In genomic region chrX:1322393-1322792, GRCh38 we compare ENCODE assay signal across 16 cellular contexts. TPM values are rescaled to one million over a fixed set of nuclear protein-coding genes. Genes with fewer than 3 reads are reported as not detected.
DNase-seq lines count a peak whose midpoint lies in the region; ATAC-seq and TF ChIP-seq lines count a peak whose summit lies in the region.
"Had no signal": no experiment of that assay in that cellular context is flagged by ENCODE, and none has a peak within 500 bp of the region (broad histone marks: within the 10 kb centered on the region; RNA-seq: fewer than 3 reads in every experiment).

No MANE protein-coding gene starts in this region.

- intact Hi-C loops in upper lobe of right lung (cut with DNase I): no loop called here

- no peak overlapping the region for H3K4me3 ChIP-seq in upper lobe of right lung
- no peak overlapping the region for H3K4me3 ChIP-seq in brain microvascular endothelial cell (ENCODE audit: low read depth, low read length)
- H3K4me3 ChIP-seq: stomach had no signal

- no peaks in the 10 kb centered on the region for H3K9me3 Mint-ChIP-seq in activated naive CD4-positive, alpha-beta T cell treated with anti-CD3 and anti-CD28 coated beads, Interleukin-2, amount 50 U/mL, for 72 hours
- no peaks in the 10 kb centered on the region for H3K9me3 Mint-ChIP-seq in mesothelial cell of epicardium
- H3K9me3 Mint-ChIP-seq: nephron had no signal

- no peaks in the 10 kb centered on the region for H3K4me1 Mint-ChIP-seq in mesothelial cell of epicardium
- H3K4me1 Mint-ChIP-seq: nephron had no signal

- H3K36me3 Mint-ChIP-seq in activated naive CD4-positive, alpha-beta T cell treated with anti-CD3 and anti-CD28 coated beads, Interleukin-2, amount 50 U/mL, for 72 hours: no peaks in the 10 kb centered on the region
- H3K36me3 Mint-ChIP-seq in mesothelial cell of epicardium: no peaks in the 10 kb centered on the region

- H3K27me3 ChIP-seq in upper lobe of right lung: no peaks in the 10 kb centered on the region
- no peaks in the 10 kb centered on the region for H3K27me3 ChIP-seq in brain microvascular endothelial cell (replicated peaks)

- H3K36me3 ChIP-seq in upper lobe of right lung (no peaks in the 10 kb centered on the region), brain microvascular endothelial cell (replicated peaks) (no peaks in the 10 kb centered on the region)
- H3K36me3 ChIP-seq: stomach had no signal

- H3K27me3 Mint-ChIP-seq in mesothelial cell of epicardium (ENCODE audit: low read depth): peaks cover 2% of the 10 kb centered on the region

- TF ChIP-seq CTCF in upper lobe of right lung (IDR thresholded peaks at IDR 0.05): no peak
- TF ChIP-seq CTCF in brain microvascular endothelial cell (IDR thresholded peaks at IDR 0.05; ENCODE audit: low read depth, low read length, missing control alignments): no peak
- TF ChIP-seq CTCF in mesothelial cell of epicardium (IDR thresholded peaks at IDR 0.05; ENCODE audit: unreplicated experiment): no peak

- no peak overlapping the region for H3K27ac ChIP-seq in upper lobe of right lung
- H3K27ac ChIP-seq in brain microvascular endothelial cell: no peak overlapping the region
- H3K27ac ChIP-seq: stomach had no signal

- H3K9me3 ChIP-seq in upper lobe of right lung: no peaks in the 10 kb centered on the region
- H3K9me3 ChIP-seq: stomach had no signal

- peak; percentile 59 for DNase-seq in stimulated activated CD4-positive, alpha-beta T cell treated with anti-CD3 and anti-CD28 coated beads, Interleukin-15, amount 100 ng/mL, for 24 hours
- DNase-seq in stimulated activated CD4-positive, alpha-beta T cell treated with anti-CD3 and anti-CD28 coated beads, Interleukin-12 subunit alpha, Interleukin-12 subunit beta, amount 100 ng/mL, for 4 hours: no peak
- peak; percentile 64 for DNase-seq in RPMI7951 (ENCODE audit: low read depth)
- DNase-seq in activated naive CD4-positive, alpha-beta T cell treated with anti-CD3 and anti-CD28 coated beads, Interleukin-2, amount 50 U/mL, for 72 hours (ENCODE audit: low spot score in 2 of 2): peak in 1 of 2 donors; percentile 42
- DNase-seq in upper lobe of right lung: no peak
- DNase-seq in brain microvascular endothelial cell: no peak
- DNase-seq in NCI-H1694 (lab: John Stamatoyannopoulos, UW): no peak
- DNase-seq in mesothelial cell of epicardium (ENCODE audit: low spot score in 2 of 2, unreplicated experiment in 2 of 2): no peak
- DNase-seq: DMS 273 treated with DMSO at 0.1 percent for 48 hours, foreskin fibroblast, KG1, stomach had no signal

- peak; percentile 77 to 89 for ATAC-seq in activated naive CD4-positive, alpha-beta T cell treated with anti-CD3 and anti-CD28 coated beads, Interleukin-2, amount 50 U/mL, for 72 hours
- peak; percentile 16 for ATAC-seq in upper lobe of right lung
- ATAC-seq: Panc1 had no signal

- no peaks in the 10 kb centered on the region for H3K4me1 ChIP-seq in upper lobe of right lung
- H3K4me1 ChIP-seq: stomach had no signal

- H3K27ac Mint-ChIP-seq in activated naive CD4-positive, alpha-beta T cell treated with anti-CD3 and anti-CD28 coated beads, Interleukin-2, amount 50 U/mL, for 72 hours: peak overlapping the region; percentile 48 to 52
- no peak overlapping the region for H3K27ac Mint-ChIP-seq in mesothelial cell of epicardium
- H3K27ac Mint-ChIP-seq: B cell, nephron had no signal

- H3K4me3 Mint-ChIP-seq in mesothelial cell of epicardium: no peak overlapping the region
- H3K4me3 Mint-ChIP-seq: B cell, nephron had no signal

- in situ Hi-C loops in brain microvascular endothelial cell (cut with HindIII; ENCODE audit: low pct_ligation_motif_present, low sequenced_read_pairs): no loop called here

RNA-seq across cellular contexts. Expression of gene IL3RA, which starts 14.2 kb away (rescaled TPM):
- not detected in 2 replicates for total RNA-seq in RPMI7951 (2014; rRNA removed; shearing (Covaris generic))
- under 1 TPM; 0.41 to 0.73 TPM for total RNA-seq in activated naive CD4-positive, alpha-beta T cell treated with anti-CD3 and anti-CD28 coated beads, Interleukin-2, amount 50 U/mL, for 72 hours
- 43.0 TPM for total RNA-seq in upper lobe of right lung
- total RNA-seq in mesothelial cell of epicardium: 0.16 to 0.20 TPM in 2 of 3 replicates, not detected in the other

RNA-seq across cellular contexts. Expression of gene CSF2RA, which starts 53.8 kb away (rescaled TPM):
- total RNA-seq in RPMI7951 (2014; rRNA removed; shearing (Covaris generic)): 0.96 TPM in 1 of 2 replicates, not detected in the other
- under 1 TPM; 0.18 to 0.50 TPM for total RNA-seq in activated naive CD4-positive, alpha-beta T cell treated with anti-CD3 and anti-CD28 coated beads, Interleukin-2, amount 50 U/mL, for 72 hours
- 34.0 TPM for total RNA-seq in upper lobe of right lung
- 5.7 to 9.7 TPM (median 7.5 TPM) in 3 replicates for total RNA-seq in mesothelial cell of epicardium
- total RNA-seq: pulmonary artery endothelial cell had no signal

Comparison
In these comparisons a context has a peak if more than half of its experiments do, and no peak if none do; other contexts are left out.
1. DNase-seq: peak in stimulated activated CD4-positive, alpha-beta T cell treated with anti-CD3 and anti-CD28 coated beads, Interleukin-15, amount 100 ng/mL, for 24 hours (single experiment) and RPMI7951 (single experiment); none in stimulated activated CD4-positive, alpha-beta T cell treated with anti-CD3 and anti-CD28 coated beads, Interleukin-12 subunit alpha, Interleukin-12 subunit beta, amount 100 ng/mL, for 4 hours (single experiment), upper lobe of right lung (single experiment), brain microvascular endothelial cell (single experiment), NCI-H1694 (single experiment) and mesothelial cell of epicardium (0 of 2).
2. RNA of gene IL3RA, which starts 14.2 kb away (total RNA-seq): 43.0 TPM in upper lobe of right lung (single experiment); 0.41 to 0.73 TPM in activated naive CD4-positive, alpha-beta T cell treated with anti-CD3 and anti-CD28 coated beads, Interleukin-2, amount 50 U/mL, for 72 hours, 0.16 to 0.20 TPM in mesothelial cell of epicardium and not detected in RPMI7951; every median in the first group is over 10 times any median in the second.